Comparison of ENCODE assay signal across 8 cellular contexts in the genomic region with DNA sequence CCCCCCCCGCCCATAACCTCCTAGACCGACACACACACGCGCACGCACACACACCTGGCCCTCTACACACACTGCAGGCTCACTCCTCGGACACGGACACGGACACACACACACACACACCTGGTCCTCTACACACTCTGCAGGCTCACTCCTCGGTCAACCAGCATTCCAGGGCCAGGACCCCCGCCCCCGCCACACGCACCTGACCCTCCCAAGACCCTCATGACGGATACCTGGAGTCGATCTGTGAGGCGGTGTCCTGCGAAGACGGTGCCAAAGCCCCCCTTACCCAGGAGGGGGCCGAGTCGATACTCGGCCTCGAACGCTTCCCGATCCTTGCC. TPM values are rescaled to one million over a fixed set of nuclear protein-coding genes. Genes with fewer than 3 reads are reported as not detected.
DNase-seq lines count a peak whose midpoint lies in the region; ATAC-seq and TF ChIP-seq lines count a peak whose summit lies in the region.

No MANE protein-coding gene starts in this region.

- H3K36me3 ChIP-seq in GM23248 (ENCODE audit: low read depth) (no peaks in the 10 kb centered on the region), SK-N-MC (ENCODE audit: insufficient read depth, low read length) (peaks cover 8% of the 10 kb centered on the region; the same call in 1 of the 2 replicates), gastrocnemius medialis (peaks cover 0 to 3% of the 10 kb centered on the region in 2 donors)

- TF ChIP-seq POLR2A in gastrocnemius medialis (IDR thresholded peaks at IDR 0.05) = no peak

- WGBS in GM23248 (ENCODE audit: low coverage in 1 of 2, low lambda C conversion rate in 2 of 2, missing lambda C conversion rate in 2 of 2), 2 experiments = 0 to 11% methylated on average over 2 to 21 of the region's 23 CpGs

- H4K20me1 ChIP-seq in GM23248 (ENCODE audit: insufficient read depth) = no peaks in the 10 kb centered on the region

- H3K4me2 ChIP-seq in GM23248 (ENCODE audit: unreplicated experiment) = peak overlapping the region; percentile 76

- H2AFZ ChIP-seq in GM23248 = no peak overlapping the region

- ATAC-seq in gastrocnemius medialis (no peak), HG02981 (IDR thresholded peaks at IDR 0.05; ENCODE audit: unreplicated experiment) (no peak), GM18511 (IDR thresholded peaks at IDR 0.05; ENCODE audit: unreplicated experiment) (no peak), GM21786 (IDR thresholded peaks at IDR 0.05; ENCODE audit: unreplicated experiment) (no peak)

- in situ Hi-C loops in GM23248 (cut with MboI) = loop anchor here (25.0 kb wide), 1 partner anchor 256 kb away; no protein-coding TSS in a partner anchor
- in situ Hi-C loops in gastrocnemius medialis (cut with MboI; ENCODE audit: low sequenced_read_pairs in 4 of 4) = no loop called here

- no peak for DNase-seq in GM23248
- DNase-seq in SK-N-MC (ENCODE audit: low read depth, low spot score) = no peak
- no peak for DNase-seq in fibroblast of pulmonary artery (ENCODE audit: low read depth)
- DNase-seq in gastrocnemius medialis = no peak
- DNase-seq in stimulated activated CD4-positive, alpha-beta T cell treated with anti-CD3 and anti-CD28 coated beads, Interleukin-12 subunit alpha, Interleukin-12 subunit beta, amount 100 ng/mL, for 4 hours = no peak

- no peaks in the 10 kb centered on the region for H3K79me2 ChIP-seq in GM23248 (ENCODE audit: insufficient read depth)

- H3K9me3 ChIP-seq in GM23248 (ENCODE audit: low read depth) (no peaks in the 10 kb centered on the region), SK-N-MC (ENCODE audit: low read depth, low read length) (no peaks in the 10 kb centered on the region), gastrocnemius medialis (no peaks in the 10 kb centered on the region)

- peaks cover 12% of the 10 kb centered on the region; the same call in 1 of the 2 replicates for H3K4me1 ChIP-seq in GM23248 (ENCODE audit: insufficient read depth)
- peaks cover 0 to 4% of the 10 kb centered on the region in 2 donors for H3K4me1 ChIP-seq in gastrocnemius medialis

- intact Hi-C loops in gastrocnemius medialis (cut with DNase I; ENCODE audit: low total_unique reads) = loop anchor here (2.0 to 5.0 kb wide), 2 partner anchors 39 to 241 kb away; partner anchors contain the start of gene OTUD5

- H3F3A ChIP-seq in GM23248 (ENCODE audit: insufficient read depth) = peaks cover 27% of the 10 kb centered on the region

- H3K9ac ChIP-seq in GM23248 (peak overlapping the region; percentile 78), SK-N-MC (ENCODE audit: insufficient read length) (peak overlapping the region; percentile 70)

- H3K27me3 ChIP-seq in GM23248 (replicated peaks; ENCODE audit: insufficient read depth) (no peaks in the 10 kb centered on the region), gastrocnemius medialis (no peaks in the 10 kb centered on the region)

- no peak for TF ChIP-seq CTCF in fibroblast of pulmonary artery (IDR thresholded peaks at IDR 0.05; ENCODE audit: low read length, missing control alignments)
- no peak for TF ChIP-seq CTCF in gastrocnemius medialis (IDR thresholded peaks at IDR 0.05 in 4 of 5, conservative IDR thresholded peaks at IDR 0.05 in 1 of 5)

- H3K27ac ChIP-seq in GM23248 = no peak overlapping the region
- no peak overlapping the region for H3K27ac ChIP-seq in SK-N-MC
- peak overlapping the region; percentile 83 to 89 (median 86) for H3K27ac ChIP-seq in gastrocnemius medialis

- H3K4me3 ChIP-seq in GM23248 (peak overlapping the region; percentile 79), SK-N-MC (peak overlapping the region; percentile 80), fibroblast of pulmonary artery (replicated peaks; ENCODE audit: low read depth, low read length) (peak overlapping the region; percentile 60), gastrocnemius medialis (peak overlapping the region; percentile 61 to 74 (median 66))

- H3K9me2 ChIP-seq in GM23248 (ENCODE audit: insufficient read depth) = no peaks in the 10 kb centered on the region

RNA-seq across cellular contexts. Expression of gene PIM2, which starts 0.6 kb away (rescaled TPM):
- total RNA-seq in GM23248 (2014; rRNA removed; shearing (Covaris generic)) = 4.6 and 5.6 TPM in 2 replicates
- 4.4 and 4.5 TPM in 2 replicates for polyA plus RNA-seq in GM23248 (2016; fragmentation: Nextera tagmentation; extraction: Ambion mirVana)
- 1 to 10 TPM; 2.3 to 3.5 (median 2.4) TPM for total RNA-seq in gastrocnemius medialis

RNA-seq across cellular contexts. Expression of gene SLC35A2, which starts 6.8 kb away (rescaled TPM):
- total RNA-seq in GM23248 (2014; rRNA removed; shearing (Covaris generic)) = 23.6 and 29.1 TPM in 2 replicates
- polyA plus RNA-seq in GM23248 (2016; fragmentation: Nextera tagmentation; extraction: Ambion mirVana) = 54.6 and 55.5 TPM in 2 replicates
- 10 to 100 TPM; 12.6 to 18.7 (median 18.5) TPM for total RNA-seq in gastrocnemius medialis

RNA-seq across cellular contexts. Expression of gene PQBP1, which starts 20.5 kb away (rescaled TPM):
- 18.1 and 30.3 TPM in 2 replicates for total RNA-seq in GM23248 (2014; rRNA removed; shearing (Covaris generic))
- 45.4 and 49.7 TPM in 2 replicates for polyA plus RNA-seq in GM23248 (2016; fragmentation: Nextera tagmentation; extraction: Ambion mirVana)
- total RNA-seq in gastrocnemius medialis = 10 to 100 TPM; 61.3 to 90.4 (median 67.8) TPM

RNA-seq across cellular contexts. Expression of gene TIMM17B, which starts 20.7 kb away (rescaled TPM):
- total RNA-seq in GM23248 (2014; rRNA removed; shearing (Covaris generic)) = 17.8 and 26.7 TPM in 2 replicates
- 44.7 and 48.4 TPM in 2 replicates for polyA plus RNA-seq in GM23248 (2016; fragmentation: Nextera tagmentation; extraction: Ambion mirVana)
- total RNA-seq in gastrocnemius medialis = 100 to 1,000 TPM in 1 of 4 donors, 10 to 100 TPM in 3; 53.3 to 103 (median 68.5) TPM

RNA-seq across cellular contexts. Expression of gene OTUD5, which starts 39.1 kb away (rescaled TPM):
- total RNA-seq in GM23248 (2014; rRNA removed; shearing (Covaris generic)) = 43.4 and 44.9 TPM in 2 replicates
- 27.0 and 30.9 TPM in 2 replicates for polyA plus RNA-seq in GM23248 (2016; fragmentation: Nextera tagmentation; extraction: Ambion mirVana)
- 10 to 100 TPM; 22.2 to 32.2 (median 28.5) TPM for total RNA-seq in gastrocnemius medialis

Comparison
In these comparisons a context has a peak if more than half of its experiments do, and no peak if none do; other contexts are left out.
1. H3K27ac ChIP-seq: peak in gastrocnemius medialis (4 of 4); none in GM23248 (single experiment) and SK-N-MC (single experiment).
2. Peak in every context shown above with its lines, with median percentiles within 50 percentile points of each other: H3K4me3 ChIP-seq.